In the genomic region with DNA sequence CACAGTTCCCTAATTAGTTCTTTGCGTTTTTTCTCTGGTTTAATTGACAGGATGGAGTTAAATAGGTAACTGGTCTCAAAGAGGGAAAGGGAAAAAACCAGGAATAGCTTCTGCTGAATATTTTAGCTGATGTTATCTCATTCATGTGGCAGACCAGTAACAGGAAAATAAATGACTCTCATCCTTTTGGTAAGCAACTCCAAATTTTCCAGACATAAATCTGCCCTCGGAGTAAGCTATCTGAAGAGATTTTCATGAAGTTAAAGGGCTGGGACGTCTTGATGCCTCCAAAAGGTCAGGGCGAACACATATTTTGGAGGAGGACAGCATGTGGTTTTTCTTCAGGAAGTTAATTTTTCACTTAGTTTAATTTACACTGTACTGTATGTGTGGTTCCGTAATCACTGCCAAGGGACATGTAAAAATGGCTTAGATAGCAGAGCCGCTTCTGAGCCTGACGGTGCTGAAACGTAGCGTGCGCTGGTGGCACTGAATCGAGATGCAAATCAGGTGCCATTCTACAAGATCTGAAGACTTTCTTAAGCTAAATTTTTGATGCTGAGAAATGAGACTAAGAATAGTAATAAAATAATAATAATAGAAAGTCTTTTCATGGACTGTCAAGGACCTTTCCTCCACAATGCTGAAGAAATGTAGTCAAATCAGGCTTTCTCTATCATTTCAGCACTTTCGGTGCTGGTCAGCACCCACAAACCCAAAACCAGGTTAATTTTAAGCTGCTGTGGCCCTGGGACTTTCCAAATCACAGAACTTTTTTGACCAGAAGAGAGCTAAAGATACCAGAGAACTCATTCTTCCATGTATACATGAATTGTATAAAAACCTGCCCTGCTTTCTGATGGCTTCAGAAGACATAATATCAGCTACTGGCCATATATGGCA, we compare ENCODE assay signal across 16 cellular contexts.
A peak's percentile ranks its signal among the peaks of the same experiment; 100 is the strongest.
DNase-seq lines count a peak whose midpoint lies in the region; ATAC-seq, FAIRE-seq and TF ChIP-seq lines count a peak whose summit lies in the region.
"Had no signal": no experiment of that assay in that cellular context is flagged by ENCODE, and none has a peak within 500 bp of the region (broad histone marks: within the 10 kb centered on the region; RNA-seq: fewer than 3 reads in every experiment).

No MANE protein-coding gene starts in this region.

- H3K9me3 Mint-ChIP-seq in activated T-helper 17 cell treated with anti-CD3 and anti-CD28 coated beads, Interleukin-2, amount 50 U/mL, for 72 hours = peaks cover 18% of the 10 kb centered on the region

- ATAC-seq in HG02870 (IDR thresholded peaks at IDR 0.05; ENCODE audit: unreplicated experiment) = peak; percentile 55
- no peak for ATAC-seq in activated T-helper 17 cell treated with anti-CD3 and anti-CD28 coated beads, Interleukin-2, amount 50 U/mL, for 72 hours (replicated peaks)

- H3K36me3 ChIP-seq in A673 (ENCODE audit: insufficient read depth, low read length, poor library complexity, severe bottlenecking) (no peaks in the 10 kb centered on the region), NT2/D1 (ENCODE audit: insufficient read depth, insufficient read length, low read length) (no peaks in the 10 kb centered on the region), uterus (no peaks in the 10 kb centered on the region)
- H3K36me3 ChIP-seq: cardiac muscle cell had no signal

- H3K9ac ChIP-seq in NT2/D1 (ENCODE audit: insufficient read length, low read depth) = no peak overlapping the region

- no peaks in the 10 kb centered on the region for H3K27me3 Mint-ChIP-seq in activated T-helper 17 cell treated with anti-CD3 and anti-CD28 coated beads, Interleukin-2, amount 50 U/mL, for 72 hours
- H3K27me3 Mint-ChIP-seq: activated CD4-positive, alpha-beta memory T cell treated with anti-CD3 and anti-CD28 coated beads for 36 hours had no signal

- H3K9me3 ChIP-seq in A673 (ENCODE audit: low read depth, low read length, poor library complexity, severe bottlenecking) (no peaks in the 10 kb centered on the region), NT2/D1 (ENCODE audit: insufficient read depth, low read length) (no peaks in the 10 kb centered on the region), uterus (no peaks in the 10 kb centered on the region)

- TF ChIP-seq POLR2A in uterus (IDR thresholded peaks at IDR 0.05) = no peak

- intact Hi-C loops in A673 (cut with micrococcal nuclease; ENCODE audit: unreplicated experiment) (no loop called here), uterus (cut with DNase I; ENCODE audit: low total_unique reads) (no loop called here)

- TF ChIP-seq CTCF in A673 (conservative IDR thresholded peaks at IDR 0.05; ENCODE audit: low read depth, low read length) = no peak
- TF ChIP-seq CTCF in uterus (IDR thresholded peaks at IDR 0.05) = no peak

- H3K27ac ChIP-seq in A673 (ENCODE audit: low read depth, low read length, poor library complexity, severe bottlenecking) (no peak overlapping the region), uterus (no peak overlapping the region)
- H3K27ac ChIP-seq: cardiac muscle cell, HL-60, RWPE1 had no signal

- DNase-seq in A673 (ENCODE audit: low spot score) (peak; percentile 28), GM19239 (ENCODE audit: insufficient read length, low spot score) (no peak), NT2/D1 (ENCODE audit: low read depth, low spot score) (peak; percentile 33), NCI-H1930 (lab: John Stamatoyannopoulos, UW) (no peak), uterus (no peak)
- no peak for DNase-seq in stimulated activated CD4-positive, alpha-beta T cell treated with anti-CD3 and anti-CD28 coated beads, Interleukin-4, amount 100 ng/mL, for 24 hours
- DNase-seq: activated CD4-positive, alpha-beta memory T cell treated with anti-CD3 and anti-CD28 coated beads for 36 hours; DMS153; NCI-H510A; trophoblast cell had no signal

- H3K4me1 ChIP-seq in A673 (ENCODE audit: insufficient read depth, low read length, poor library complexity, severe bottlenecking) (peaks cover 3% of the 10 kb centered on the region), NT2/D1 (ENCODE audit: insufficient read depth, insufficient read length) (no peaks in the 10 kb centered on the region), uterus (no peaks in the 10 kb centered on the region)

- BruUV-seq in A673 (replicated peaks; lab: Mats Ljungman, UMichigan) = no TSS peak

- FAIRE-seq in GM19239 (lab: Jason Lieb, UNC) = peak; percentile 31
- FAIRE-seq: endothelial cell of umbilical vein had no signal

- no peaks in the 10 kb centered on the region for H3K4me1 Mint-ChIP-seq in activated T-helper 17 cell treated with anti-CD3 and anti-CD28 coated beads, Interleukin-2, amount 50 U/mL, for 72 hours

- CTCF ChIA-PET in A673 (lab: Charles Lee) = no interaction called here

- H3K36me3 Mint-ChIP-seq in activated T-helper 17 cell treated with anti-CD3 and anti-CD28 coated beads, Interleukin-2, amount 50 U/mL, for 72 hours (ENCODE audit: low read depth) = no peaks in the 10 kb centered on the region
- H3K36me3 Mint-ChIP-seq: activated CD4-positive, alpha-beta memory T cell treated with anti-CD3 and anti-CD28 coated beads for 36 hours had no signal

- POLR2A ChIA-PET in A673 (lab: Charles Lee; ENCODE audit: low non-redundant PET) = interaction anchor here (0.6 kb wide), 1 partner anchor 403 kb away, joined by 7 read pairs; no protein-coding TSS in a partner anchor

- no peak overlapping the region for H3K4me3 Mint-ChIP-seq in activated T-helper 17 cell treated with anti-CD3 and anti-CD28 coated beads, Interleukin-2, amount 50 U/mL, for 72 hours
- H3K4me3 Mint-ChIP-seq: activated CD4-positive, alpha-beta memory T cell treated with anti-CD3 and anti-CD28 coated beads for 36 hours had no signal

- H3K4me3 ChIP-seq in A673 (ENCODE audit: low read depth, low read length, poor library complexity, severe bottlenecking) (no peak overlapping the region), NT2/D1 (ENCODE audit: insufficient read length, low read depth) (no peak overlapping the region), uterus (no peak overlapping the region)
- H3K4me3 ChIP-seq: cardiac muscle cell had no signal

- H3K27me3 ChIP-seq in A673 (replicated peaks; ENCODE audit: insufficient read depth, low read depth, low read length, poor library complexity) (no peaks in the 10 kb centered on the region), NT2/D1 (ENCODE audit: insufficient read depth, insufficient read length) (no peaks in the 10 kb centered on the region), uterus (no peaks in the 10 kb centered on the region)
- H3K27me3 ChIP-seq: cardiac muscle cell had no signal

- H3K27ac Mint-ChIP-seq in activated T-helper 17 cell treated with anti-CD3 and anti-CD28 coated beads, Interleukin-2, amount 50 U/mL, for 72 hours = no peak overlapping the region
- H3K27ac Mint-ChIP-seq: activated CD4-positive, alpha-beta memory T cell treated with anti-CD3 and anti-CD28 coated beads for 36 hours had no signal

Comparison
In these comparisons a context has a peak if more than half of its experiments do, and no peak if none do; other contexts are left out.
1. DNase-seq: peak in A673 (single experiment) and NT2/D1 (single experiment); none in GM19239 (single experiment), stimulated activated CD4-positive, alpha-beta T cell treated with anti-CD3 and anti-CD28 coated beads, Interleukin-4, amount 100 ng/mL, for 24 hours (single experiment), NCI-H1930 (0 of 2) and uterus (0 of 2).